ENCODE assay signal across 19 cellular contexts in genomic region chr6:116528800-116529199, GRCh38. TPM values are rescaled to one million over a fixed set of nuclear protein-coding genes. Genes with fewer than 3 reads are reported as not detected.
DNase-seq lines count a peak whose midpoint lies in the region; ATAC-seq, FAIRE-seq and TF ChIP-seq lines count a peak whose summit lies in the region.
"Had no signal": no experiment of that assay in that cellular context is flagged by ENCODE, and none has a peak within 500 bp of the region (broad histone marks: within the 10 kb centered on the region; RNA-seq: fewer than 3 reads in every experiment).

No MANE protein-coding gene starts in this region.

- H3K36me3 Mint-ChIP-seq in HFFc6 (ENCODE audit: low read depth) (no peaks in the 10 kb centered on the region), astrocyte (ENCODE audit: low read depth, unreplicated experiment) (no peaks in the 10 kb centered on the region)
- H3K36me3 Mint-ChIP-seq: activated CD4-positive, alpha-beta memory T cell treated with anti-CD3 and anti-CD28 coated beads for 36 hours; stimulated activated memory B cell treated with anti-CD40 and anti-IgM and Interleukin-4, amounts not matched to agents 10 μg/mL and 1 μg/mL and 100 μg/mL, for 72 hours had no signal

- H4K20me1 ChIP-seq in astrocyte (ENCODE audit: insufficient read depth, low read length): no peaks in the 10 kb centered on the region

- TF ChIP-seq CTCF in HFFc6 (IDR thresholded peaks at IDR 0.05) (no peak), astrocyte (IDR thresholded peaks at IDR 0.05; ENCODE audit: insufficient read depth, low read depth, low read length) (no peak)

- H3K27ac ChIP-seq in ACC112 (ENCODE audit: low read depth, low read length): no peak overlapping the region
- H3K27ac ChIP-seq in astrocyte (ENCODE audit: low read depth, low read length): no peak overlapping the region
- H3K27ac ChIP-seq: SK-N-MC, skin epidermis, transverse colon had no signal

- H3K4me2 ChIP-seq in astrocyte (ENCODE audit: low read length): peak overlapping the region; percentile 2

- H3K4me1 ChIP-seq in ACC112 (ENCODE audit: control insufficient read depth, insufficient read depth, low read length, unreplicated experiment): peaks cover 14% of the 10 kb centered on the region
- peaks cover 18% of the 10 kb centered on the region for H3K4me1 ChIP-seq in astrocyte (ENCODE audit: insufficient read depth, low read length)
- H3K4me1 ChIP-seq: transverse colon had no signal

- peak; percentile 14 for DNase-seq in HFFc6
- DNase-seq in astrocyte (ENCODE audit: low read depth): peak; percentile 41
- peak; percentile 41 for DNase-seq in iris pigment epithelial cell (ENCODE audit: low read depth)
- no peak for DNase-seq in NCI-H526 (lab: John Stamatoyannopoulos, UW)
- DNase-seq in NCI-H1105 treated with DMSO at 0.1 percent for 48 hours (lab: John Stamatoyannopoulos, UW): no peak
- no peak for DNase-seq in HuH-7 (ENCODE audit: low spot score)
- DNase-seq: activated CD4-positive, alpha-beta memory T cell treated with anti-CD3 and anti-CD28 coated beads for 36 hours; amniotic stem cell; GF-D8; hippocampal formation; NCI-H510A; transverse colon had no signal

- H2AFZ ChIP-seq in ACC112 (ENCODE audit: low read length, unreplicated experiment) (peak overlapping the region; percentile 44), astrocyte (ENCODE audit: low read depth, low read length) (no peak overlapping the region)

- H3K27me3 Mint-ChIP-seq in HFFc6 (ENCODE audit: insufficient read depth): no peaks in the 10 kb centered on the region
- no peaks in the 10 kb centered on the region for H3K27me3 Mint-ChIP-seq in astrocyte (ENCODE audit: low read depth, unreplicated experiment)
- H3K27me3 Mint-ChIP-seq: stimulated activated memory B cell treated with anti-CD40 and anti-IgM and Interleukin-4, amounts not matched to agents 10 μg/mL and 1 μg/mL and 100 μg/mL, for 72 hours had no signal

- H3K27ac Mint-ChIP-seq in HFFc6 (peak overlapping the region; percentile 40; the same call in 1 of the 2 replicates), astrocyte (ENCODE audit: unreplicated experiment) (peak overlapping the region; percentile 4)
- H3K27ac Mint-ChIP-seq: activated CD4-positive, alpha-beta memory T cell treated with anti-CD3 and anti-CD28 coated beads for 36 hours; stimulated activated memory B cell treated with anti-CD40 and anti-IgM and Interleukin-4, amounts not matched to agents 10 μg/mL and 1 μg/mL and 100 μg/mL, for 72 hours had no signal

- no peak for ATAC-seq in HG02981 (IDR thresholded peaks at IDR 0.05; ENCODE audit: unreplicated experiment)
- ATAC-seq: stimulated activated memory B cell treated with anti-CD40 and anti-IgM and Interleukin-4, amounts not matched to agents 10 μg/mL and 1 μg/mL and 100 μg/mL, for 72 hours had no signal

- peak overlapping the region; percentile 64 for H3K4me3 Mint-ChIP-seq in HFFc6
- no peak overlapping the region for H3K4me3 Mint-ChIP-seq in astrocyte (ENCODE audit: unreplicated experiment)
- H3K4me3 Mint-ChIP-seq: activated CD4-positive, alpha-beta memory T cell treated with anti-CD3 and anti-CD28 coated beads for 36 hours; stimulated activated memory B cell treated with anti-CD40 and anti-IgM and Interleukin-4, amounts not matched to agents 10 μg/mL and 1 μg/mL and 100 μg/mL, for 72 hours had no signal

- H3K9ac ChIP-seq in astrocyte (ENCODE audit: low read length): no peak overlapping the region

- H3K9me3 ChIP-seq in astrocyte (ENCODE audit: insufficient read depth, low read depth, low read length): no peaks in the 10 kb centered on the region
- H3K9me3 ChIP-seq: transverse colon had no signal

- H3K27me3 ChIP-seq in ACC112 (ENCODE audit: insufficient read depth, low read length) (no peaks in the 10 kb centered on the region), astrocyte (ENCODE audit: insufficient read depth, low read length) (no peaks in the 10 kb centered on the region)

- H3K79me2 ChIP-seq in ACC112 (ENCODE audit: control insufficient read depth, insufficient read depth, low read length, unreplicated experiment): no peaks in the 10 kb centered on the region
- H3K79me2 ChIP-seq in astrocyte (ENCODE audit: insufficient read depth, low read length): no peaks in the 10 kb centered on the region

- H3K9me3 Mint-ChIP-seq in HFFc6 (no peaks in the 10 kb centered on the region), astrocyte (ENCODE audit: unreplicated experiment) (no peaks in the 10 kb centered on the region)
- H3K9me3 Mint-ChIP-seq: activated CD4-positive, alpha-beta memory T cell treated with anti-CD3 and anti-CD28 coated beads for 36 hours; stimulated activated memory B cell treated with anti-CD40 and anti-IgM and Interleukin-4, amounts not matched to agents 10 μg/mL and 1 μg/mL and 100 μg/mL, for 72 hours had no signal

- H3K36me3 ChIP-seq in ACC112 (ENCODE audit: insufficient read depth, low read length) (no peaks in the 10 kb centered on the region), astrocyte (ENCODE audit: insufficient read depth, low read length) (no peaks in the 10 kb centered on the region)
- H3K36me3 ChIP-seq: transverse colon had no signal

- no peak for FAIRE-seq in astrocyte (lab: Jason Lieb, UNC)
- FAIRE-seq: colon had no signal

- H3K4me3 ChIP-seq in ACC112 (ENCODE audit: low read depth, low read length) (no peak overlapping the region), astrocyte (ENCODE audit: insufficient read depth, low read depth, low read length) (no peak overlapping the region)
- H3K4me3 ChIP-seq: SK-N-MC, skin epidermis, transverse colon had no signal

- peaks cover 46% of the 10 kb centered on the region for H3K4me1 Mint-ChIP-seq in HFFc6 (ENCODE audit: low read depth)
- H3K4me1 Mint-ChIP-seq in astrocyte (ENCODE audit: low read depth, unreplicated experiment): peaks cover 26% of the 10 kb centered on the region

RNA-seq across cellular contexts. Expression of gene TRAPPC3L, which starts 16.7 kb away (rescaled TPM):
- total RNA-seq in HFFc6 (2021; fragmentation: NEBNext Ultra II Directional; extraction: Animal tissue kit (Norgen Biotek cat#: 25700)): under 1 TPM; 0.15 to 0.45 (median 0.32) TPM
- not detected in 2 replicates for total RNA-seq in astrocyte
- total RNA-seq: activated CD4-positive, alpha-beta memory T cell treated with anti-CD3 and anti-CD28 coated beads for 36 hours; osteocyte; transverse colon had no signal

RNA-seq across cellular contexts. Expression of gene CALHM5, which starts 17.4 kb away (rescaled TPM):
- 1 to 10 TPM; 1.9 to 5.6 (median 4.5) TPM for total RNA-seq in HFFc6 (2021; fragmentation: NEBNext Ultra II Directional; extraction: Animal tissue kit (Norgen Biotek cat#: 25700))
- total RNA-seq in astrocyte: 1.8 and 1.9 TPM in 2 replicates
- total RNA-seq: activated CD4-positive, alpha-beta memory T cell treated with anti-CD3 and anti-CD28 coated beads for 36 hours had no signal

RNA-seq across cellular contexts. Expression of gene CALHM4, which starts 24.8 kb away (rescaled TPM):
- under 1 TPM in 3 of 6 experiments, not detected in 3; 0.24 to 0.31 (median 0.27) TPM for total RNA-seq in HFFc6 (2021; fragmentation: NEBNext Ultra II Directional; extraction: Animal tissue kit (Norgen Biotek cat#: 25700))
- total RNA-seq in astrocyte: 0.20 TPM in 1 of 2 replicates, not detected in the other
- total RNA-seq: activated CD4-positive, alpha-beta memory T cell treated with anti-CD3 and anti-CD28 coated beads for 36 hours; osteocyte; transverse colon had no signal

RNA-seq across cellular contexts. Expression of gene RWDD1, which starts 42.5 kb away (rescaled TPM):
- total RNA-seq in HFFc6 (2021; fragmentation: NEBNext Ultra II Directional; extraction: Animal tissue kit (Norgen Biotek cat#: 25700)): 10 to 100 TPM; 77.9 to 90.4 (median 86.5) TPM
- 42.1 and 45.1 TPM in 2 replicates for total RNA-seq in astrocyte

Comparison
In these comparisons a context has a peak if more than half of its experiments do, and no peak if none do; other contexts are left out.
1. DNase-seq: peak in HFFc6 (single experiment), astrocyte (single experiment) and iris pigment epithelial cell (single experiment); none in NCI-H526 (0 of 2), NCI-H1105 treated with DMSO at 0.1 percent for 48 hours (single experiment) and HuH-7 (single experiment).